9 cellular contexts compared by ENCODE assay signal in genomic region chr13:96089749-96090239, GRCh38. TPM values are rescaled to one million over a fixed set of nuclear protein-coding genes. Genes with fewer than 3 reads are reported as not detected.
DNase-seq lines count a peak whose midpoint lies in the region; ATAC-seq, FAIRE-seq and TF ChIP-seq lines count a peak whose summit lies in the region.
"Had no signal": no experiment of that assay in that cellular context is flagged by ENCODE, and none has a peak within 500 bp of the region (broad histone marks: within the 10 kb centered on the region; RNA-seq: fewer than 3 reads in every experiment).

Gene HS6ST3 (plus strand): TSS chr13:96090107.

- peak; percentile 24 for DNase-seq in D721Med (ENCODE audit: insufficient read length, low spot score)
- peak; percentile 42 for DNase-seq in NCI-H128 (lab: John Stamatoyannopoulos, UW; ENCODE audit: unreplicated experiment)
- DNase-seq in breast epithelium (ENCODE audit: low spot score in 2 of 2), result no peak
- peak in 1 of 2 donors; percentile 11 for DNase-seq in left colon
- DNase-seq in testis, result peak; percentile 50
- DNase-seq in NCI-H2029 treated with DMSO at 0.1 percent for 48 hours (lab: John Stamatoyannopoulos, UW), result no peak
- DNase-seq in kidney glomerular epithelial cell (lab: John Stamatoyannopoulos, UW), result no peak
- DNase-seq: naive B cell had no signal

- no peak for FAIRE-seq in D721Med (lab: Jason Lieb, UNC)

- ATAC-seq in GM21390 (IDR thresholded peaks at IDR 0.05; ENCODE audit: unreplicated experiment) (peak; percentile 41), left colon (peak; percentile 46)

- intact Hi-C loops in breast epithelium (cut with DNase I; ENCODE audit: low total_unique reads), result no loop called here
- intact Hi-C loops in left colon (cut with DNase I, micrococcal nuclease), result no loop called here
- intact Hi-C loops in testis (cut with DNase I; ENCODE audit: low total_unique reads), result no loop called here

- TF ChIP-seq CTCF in D721Med (IDR thresholded peaks at IDR 0.05; ENCODE audit: insufficient read depth, missing control alignments) (no peak), breast epithelium (IDR thresholded peaks at IDR 0.05) (no peak), testis (IDR thresholded peaks at IDR 0.05) (no peak)

- H3K4me3 ChIP-seq in breast epithelium (peak within 1 kb of the TSS; percentile 45 to 67 (median 46)), testis (peak within 1 kb of the TSS; percentile 42 to 58)

- TF ChIP-seq POLR2A in breast epithelium (IDR thresholded peaks at IDR 0.05) (no peak), testis (IDR thresholded peaks at IDR 0.05) (no peak)

- no peaks in the 10 kb centered on the region for H3K9me3 ChIP-seq in breast epithelium
- no peaks in the 10 kb centered on the region for H3K9me3 ChIP-seq in testis

- H3K27me3 ChIP-seq in breast epithelium, result peaks cover 0 to 67% of the 10 kb centered on the region in 2 donors
- no peaks in the 10 kb centered on the region for H3K27me3 ChIP-seq in testis

- 0% methylated on average over 13 to 27 of the region's 35 CpGs for WGBS in testis, 2 donors

- H3K4me1 ChIP-seq in breast epithelium (no peaks in the 10 kb centered on the region), testis (peaks cover 10% of the 10 kb centered on the region)

- H3K27ac ChIP-seq in breast epithelium (no peak within 1 kb of the TSS), testis (no peak within 1 kb of the TSS)

- H3K36me3 ChIP-seq in breast epithelium (no peaks in the 10 kb centered on the region), testis (ENCODE audit: low read depth, missing control alignments) (no peaks in the 10 kb centered on the region)

RNA-seq across cellular contexts. Expression of gene HS6ST3, which starts in this region (rescaled TPM):
- total RNA-seq in breast epithelium (1 to 10 TPM in 1 of 3 donors, under 1 TPM in 2; under 0.01 to 1.3 (median 0.59) TPM), left colon (under 1 TPM in 1 of 2 donors, not detected in 1; 0.08 TPM), testis (1 to 10 TPM; 1.3 TPM)
- 0.87 TPM for polyA plus RNA-seq in testis (ENCODE audit: insufficient read depth, low read depth, low replicate concordance)

Comparison
In these comparisons a context has a peak if more than half of its experiments do, and no peak if none do; other contexts are left out.
1. Peak in ATAC-seq in left colon; RNA of the gene not detected or under 1 TPM.
2. DNase-seq: peak in D721Med (single experiment), NCI-H128 (single experiment) and testis (single experiment); none in breast epithelium (0 of 2), NCI-H2029 treated with DMSO at 0.1 percent for 48 hours (single experiment) and kidney glomerular epithelial cell (single experiment).